11 cellular contexts compared by ENCODE assay signal in the genomic region with DNA sequence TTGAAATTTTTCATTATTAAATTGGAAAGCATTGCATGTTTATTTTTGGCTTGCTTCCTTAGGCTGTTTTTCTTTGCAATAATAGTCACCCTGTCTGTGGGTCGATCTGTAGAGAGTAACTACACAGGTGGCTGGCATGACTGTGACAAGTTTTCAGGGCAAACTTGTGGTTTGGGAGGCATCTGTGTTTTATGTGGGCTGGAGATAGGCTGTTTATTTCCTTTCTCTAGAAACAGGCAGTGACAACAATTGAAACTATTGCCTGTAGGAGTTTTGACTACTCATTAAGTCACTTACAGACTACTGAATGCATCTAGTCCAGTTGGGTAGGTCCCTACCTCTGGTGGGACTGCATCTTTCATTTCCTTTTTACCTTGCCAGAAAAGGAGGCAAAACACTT.
DNase-seq lines count a peak whose midpoint lies in the region; ATAC-seq, FAIRE-seq and TF ChIP-seq lines count a peak whose summit lies in the region.
"Had no signal": no experiment of that assay in that cellular context is flagged by ENCODE, and none has a peak within 500 bp of the region (broad histone marks: within the 10 kb centered on the region; RNA-seq: fewer than 3 reads in every experiment).

No MANE protein-coding gene starts in this region.

- H3K4me3 ChIP-seq in pancreas, result no peak overlapping the region
- H3K4me3 ChIP-seq: ascending aorta, gastroesophageal sphincter had no signal

- H3K4me1 ChIP-seq in pancreas, result peaks cover 0 to under 1% (median 0%) of the 10 kb centered on the region in 3 donors

- 53 to 55% methylated on average over 1 of the region's 1 CpG for WGBS in pancreas, 2 donors

- intact Hi-C loops in pancreas (cut with DNase I), result no loop called here

- H3K27me3 ChIP-seq in pancreas, result no peaks in the 10 kb centered on the region
- H3K27me3 ChIP-seq: ascending aorta, gastroesophageal sphincter had no signal

- no peaks in the 10 kb centered on the region for H3K9me3 ChIP-seq in pancreas
- H3K9me3 ChIP-seq: ascending aorta, gastroesophageal sphincter had no signal

- no peaks in the 10 kb centered on the region for H3K4me1 Mint-ChIP-seq in effector memory CD8-positive, alpha-beta T cell (ENCODE audit: low read depth in 2 of 2)

- no peak for FAIRE-seq in pancreas (lab: Jason Lieb, UNC)

- H3K36me3 ChIP-seq in pancreas, result no peaks in the 10 kb centered on the region
- H3K36me3 ChIP-seq: ascending aorta, gastroesophageal sphincter had no signal

- no peak overlapping the region for H3K27ac ChIP-seq in pancreas
- H3K27ac ChIP-seq: ascending aorta had no signal

- ATAC-seq in GM21390 (IDR thresholded peaks at IDR 0.05; ENCODE audit: unreplicated experiment) (peak; percentile 72), HG03571 (IDR thresholded peaks at IDR 0.05; ENCODE audit: unreplicated experiment) (no peak), pancreas (no peak), GM19467 (IDR thresholded peaks at IDR 0.05; ENCODE audit: unreplicated experiment) (no peak)
- ATAC-seq in effector memory CD8-positive, alpha-beta T cell (replicated peaks), result peak; percentile 69
- ATAC-seq: gastroesophageal sphincter had no signal

- no peak for TF ChIP-seq CTCF in pancreas (IDR thresholded peaks at IDR 0.05)

- H3K36me3 Mint-ChIP-seq in effector memory CD8-positive, alpha-beta T cell (ENCODE audit: insufficient read depth), result no peaks in the 10 kb centered on the region

- DNase-seq in A172 (ENCODE audit: low spot score) (peak; percentile 16), RPMI7951 (ENCODE audit: low read depth) (peak; percentile 63), kidney tubule cell (ENCODE audit: low spot score) (no peak), pancreas (no peak)
- DNase-seq in effector memory CD8-positive, alpha-beta T cell, result no peak
- DNase-seq: IMR-90 had no signal

- H3K4me3 Mint-ChIP-seq in effector memory CD8-positive, alpha-beta T cell, result no peak overlapping the region

- no peaks in the 10 kb centered on the region for H3K9me3 Mint-ChIP-seq in effector memory CD8-positive, alpha-beta T cell

- H3K27me3 Mint-ChIP-seq in effector memory CD8-positive, alpha-beta T cell, result no peaks in the 10 kb centered on the region

- H3K27ac Mint-ChIP-seq in effector memory CD8-positive, alpha-beta T cell, result no peak overlapping the region

Comparison
In these comparisons a context has a peak if more than half of its experiments do, and no peak if none do; other contexts are left out.
1. DNase-seq: peak in A172 (single experiment) and RPMI7951 (single experiment); none in effector memory CD8-positive, alpha-beta T cell (0 of 3), kidney tubule cell (single experiment) and pancreas (0 of 6).
2. ATAC-seq: peak in GM21390 (single experiment) and effector memory CD8-positive, alpha-beta T cell (single experiment); none in HG03571 (single experiment), pancreas (0 of 4) and GM19467 (single experiment).